Comparison of ENCODE assay signal across 8 cellular contexts in genomic region chr9:87464110-87464991, GRCh38. TPM values are rescaled to one million over a fixed set of nuclear protein-coding genes. Genes with fewer than 3 reads are reported as not detected.
A peak's percentile ranks its signal among the peaks of the same experiment; 100 is the strongest.
DNase-seq lines count a peak whose midpoint lies in the region; ATAC-seq, FAIRE-seq and TF ChIP-seq lines count a peak whose summit lies in the region.

No MANE protein-coding gene starts in this region.

- no peak for TF ChIP-seq POLR2A in GM12892 (IDR thresholded peaks at IDR 0.05; ENCODE audit: low read depth, low read length)

- no peaks in the 10 kb centered on the region for H3K9me3 ChIP-seq in RWPE2 (ENCODE audit: severe bottlenecking)
- H3K9me3 ChIP-seq in CD4-positive, alpha-beta memory T cell (ENCODE audit: control insufficient read depth in 1 of 2, low read length in 2 of 2): no peaks in the 10 kb centered on the region

- H3K36me3 ChIP-seq in RWPE2 (ENCODE audit: low read depth): no peaks in the 10 kb centered on the region
- H3K36me3 ChIP-seq in CD4-positive, alpha-beta memory T cell (ENCODE audit: insufficient read depth, low read length): no peaks in the 10 kb centered on the region

- H3K9me3 Mint-ChIP-seq in nephron progenitor cell: no peaks in the 10 kb centered on the region
- H3K9me3 Mint-ChIP-seq in CD4-positive, alpha-beta memory T cell: peaks cover 0 to 3% (median 0%) of the 10 kb centered on the region in 8 donors

- POLR2A ChIA-PET in CD4-positive, alpha-beta memory T cell (lab: Charles Lee; ENCODE audit: partially characterized antibody): no interaction called here

- peak; percentile 77 for FAIRE-seq in GM12892 (lab: Jason Lieb, UNC)

- ATAC-seq in GM21717 (IDR thresholded peaks at IDR 0.05; ENCODE audit: unreplicated experiment) (peak; percentile 71), RWPE2 (ENCODE audit: low read depth) (peak; percentile 33; the same call in 1 of the 3 replicates), GM21423 (IDR thresholded peaks at IDR 0.05; ENCODE audit: unreplicated experiment) (no peak), HG02970 (IDR thresholded peaks at IDR 0.05; ENCODE audit: low FRiP score, unreplicated experiment) (no peak)

- H3K27ac ChIP-seq in RWPE2 (ENCODE audit: poor library complexity, severe bottlenecking) (no peak overlapping the region), coronary artery (no peak overlapping the region)
- H3K27ac ChIP-seq in CD4-positive, alpha-beta memory T cell (ENCODE audit: low read depth, low read length): no peak overlapping the region

- no peak overlapping the region for H3K4me3 Mint-ChIP-seq in nephron progenitor cell
- no peak overlapping the region for H3K4me3 Mint-ChIP-seq in CD4-positive, alpha-beta memory T cell

- H3K4me1 Mint-ChIP-seq in nephron progenitor cell: no peaks in the 10 kb centered on the region
- H3K4me1 Mint-ChIP-seq in CD4-positive, alpha-beta memory T cell: peaks cover 0 to 3% (median 0%) of the 10 kb centered on the region in 4 donors

- peak overlapping the region; percentile 34 for H3K27ac Mint-ChIP-seq in nephron progenitor cell
- no peak overlapping the region for H3K27ac Mint-ChIP-seq in CD4-positive, alpha-beta memory T cell

- DNase-seq in GM12892 (ENCODE audit: insufficient read length): no peak
- no peak for DNase-seq in RWPE2 (ENCODE audit: low spot score)
- no peak for DNase-seq in nephron progenitor cell
- no peak for DNase-seq in CD4-positive, alpha-beta memory T cell
- no peak for DNase-seq in coronary artery (ENCODE audit: low spot score)

- intact Hi-C loops in CD4-positive, alpha-beta memory T cell (cut with micrococcal nuclease): no loop called here

- TF ChIP-seq CTCF in RWPE2 (IDR thresholded peaks at IDR 0.05; ENCODE audit: poor library complexity, severe bottlenecking): no peak
- no peak for TF ChIP-seq CTCF in nephron progenitor cell (IDR thresholded peaks at IDR 0.05)
- no peak for TF ChIP-seq CTCF in coronary artery (IDR thresholded peaks at IDR 0.05)

- H3K36me3 Mint-ChIP-seq in nephron progenitor cell (ENCODE audit: low read depth): no peaks in the 10 kb centered on the region
- H3K36me3 Mint-ChIP-seq in CD4-positive, alpha-beta memory T cell: no peaks in the 10 kb centered on the region

- H3K4me3 ChIP-seq in RWPE2 (ENCODE audit: severe bottlenecking): no peak overlapping the region
- no peak overlapping the region for H3K4me3 ChIP-seq in CD4-positive, alpha-beta memory T cell (ENCODE audit: low read length in 2 of 2)
- no peak overlapping the region for H3K4me3 ChIP-seq in coronary artery

- H3K27me3 Mint-ChIP-seq in nephron progenitor cell (ENCODE audit: low read depth, poor library complexity): peaks cover 2% of the 10 kb centered on the region
- peaks cover 1 to 2% of the 10 kb centered on the region in 2 donors for H3K27me3 Mint-ChIP-seq in CD4-positive, alpha-beta memory T cell

- H3K4me1 ChIP-seq in RWPE2 (ENCODE audit: insufficient read depth, poor library complexity, severe bottlenecking): peaks cover 5% of the 10 kb centered on the region
- H3K4me1 ChIP-seq in CD4-positive, alpha-beta memory T cell (ENCODE audit: insufficient read depth, low read length): no peaks in the 10 kb centered on the region

- CTCF ChIA-PET in CD4-positive, alpha-beta memory T cell (lab: Charles Lee; ENCODE audit: partially characterized antibody): no interaction called here

- no peaks in the 10 kb centered on the region for H3K27me3 ChIP-seq in RWPE2 (ENCODE audit: insufficient read depth, poor library complexity, severe bottlenecking)
- no peaks in the 10 kb centered on the region for H3K27me3 ChIP-seq in CD4-positive, alpha-beta memory T cell (ENCODE audit: insufficient read depth, low read length)

RNA-seq across cellular contexts. Expression of gene DAPK1, which starts 33.3 kb away (rescaled TPM):
- 26.7 TPM for polyA plus RNA-seq in GM12892 (2012; ENCODE audit: missing spikeins)
- 1 to 10 TPM; 1.7 to 2.2 TPM for total RNA-seq in CD4-positive, alpha-beta memory T cell
- polyA plus RNA-seq in CD4-positive, alpha-beta memory T cell: not detected

Comparison
In these comparisons a context has a peak if more than half of its experiments do, and no peak if none do; other contexts are left out.
1. ATAC-seq: peak in GM21717 (single experiment) and RWPE2 (single experiment); none in GM21423 (single experiment) and HG02970 (single experiment).